8 cellular contexts compared by ENCODE assay signal in the genomic region with DNA sequence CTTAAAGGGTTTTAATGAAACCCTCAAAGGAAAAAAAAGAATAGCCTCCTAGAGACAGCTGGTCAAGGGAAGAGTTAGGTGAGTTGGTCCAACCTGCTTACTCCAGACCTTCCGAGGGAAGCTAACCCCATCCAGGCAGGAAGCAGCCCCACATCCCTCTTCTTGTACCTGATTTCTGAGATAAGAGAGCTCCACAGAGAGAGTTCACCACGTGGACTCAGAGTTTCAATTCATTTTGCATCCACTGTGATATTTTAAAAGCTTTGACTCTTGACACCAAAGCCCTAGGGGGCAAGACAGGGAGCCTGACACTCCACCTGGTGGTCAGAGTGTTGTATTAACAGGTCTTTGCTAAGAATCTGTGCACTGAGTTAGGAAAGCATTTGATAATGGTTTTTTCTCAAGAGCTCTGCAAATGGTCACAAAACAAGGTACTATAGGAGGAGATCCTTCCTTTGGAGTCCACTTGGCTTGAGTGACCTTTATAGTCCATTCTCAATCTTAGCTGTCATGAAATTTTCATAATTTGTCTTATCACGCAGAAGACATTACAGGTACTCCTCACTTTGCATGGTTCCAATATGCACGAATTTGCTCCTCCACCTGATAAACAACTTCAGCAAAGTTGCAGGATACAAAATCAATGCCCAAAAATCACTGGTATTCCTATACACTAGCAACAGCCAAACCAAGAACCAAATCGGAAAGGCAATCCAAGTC. TPM values are rescaled to one million over a fixed set of nuclear protein-coding genes. Genes with fewer than 3 reads are reported as not detected.
A peak's percentile ranks its signal among the peaks of the same experiment; 100 is the strongest.
DNase-seq lines count a peak whose midpoint lies in the region; ATAC-seq and TF ChIP-seq lines count a peak whose summit lies in the region.

No MANE protein-coding gene starts in this region.

- no peak overlapping the region for H2AK5ac ChIP-seq in mesendoderm (ENCODE audit: low read length)

- no peaks in the 10 kb centered on the region for H3K36me3 ChIP-seq in mesendoderm (ENCODE audit: control insufficient read depth, insufficient read depth, low read length)

- no peak overlapping the region for H2BK5ac ChIP-seq in mesendoderm (ENCODE audit: low read length)

- no peak overlapping the region for H3K23ac ChIP-seq in mesendoderm (ENCODE audit: low read length)

- peaks cover 10% of the 10 kb centered on the region for H3K4me1 Mint-ChIP-seq in chondrocyte (ENCODE audit: low read depth)
- peaks cover 66% of the 10 kb centered on the region for H3K4me1 Mint-ChIP-seq in stimulated activated memory B cell treated with anti-CD40 and anti-IgM and Interleukin-4, amounts not matched to agents 10 μg/mL and 1 μg/mL and 100 μg/mL, for 72 hours

- peaks cover 21% of the 10 kb centered on the region for H3K9me3 Mint-ChIP-seq in chondrocyte (ENCODE audit: low read depth)
- H3K9me3 Mint-ChIP-seq in stimulated activated memory B cell treated with anti-CD40 and anti-IgM and Interleukin-4, amounts not matched to agents 10 μg/mL and 1 μg/mL and 100 μg/mL, for 72 hours: peaks cover 3% of the 10 kb centered on the region

- H3K36me3 Mint-ChIP-seq in chondrocyte (ENCODE audit: low read depth): peaks cover 6% of the 10 kb centered on the region
- peaks cover 10% of the 10 kb centered on the region for H3K36me3 Mint-ChIP-seq in stimulated activated memory B cell treated with anti-CD40 and anti-IgM and Interleukin-4, amounts not matched to agents 10 μg/mL and 1 μg/mL and 100 μg/mL, for 72 hours

- no peak overlapping the region for H3K4me2 ChIP-seq in mesendoderm (ENCODE audit: low read length)

- no CpG with 5 or more reads among the region's 5 CpGs for WGBS in mesendoderm (ENCODE audit: extremely low coverage, insufficient coverage, low lambda C conversion rate)

- no peak overlapping the region for H3K4me3 ChIP-seq in mesendoderm (ENCODE audit: low read length)

- H3K4me1 ChIP-seq in mesendoderm (ENCODE audit: control insufficient read depth, low read depth, low read length): no peaks in the 10 kb centered on the region

- H3K27me3 Mint-ChIP-seq in chondrocyte (ENCODE audit: low read depth): no peaks in the 10 kb centered on the region
- no peaks in the 10 kb centered on the region for H3K27me3 Mint-ChIP-seq in stimulated activated memory B cell treated with anti-CD40 and anti-IgM and Interleukin-4, amounts not matched to agents 10 μg/mL and 1 μg/mL and 100 μg/mL, for 72 hours

- H3K27ac Mint-ChIP-seq in chondrocyte (ENCODE audit: unreplicated experiment): no peak overlapping the region
- peak overlapping the region; percentile 71 for H3K27ac Mint-ChIP-seq in stimulated activated memory B cell treated with anti-CD40 and anti-IgM and Interleukin-4, amounts not matched to agents 10 μg/mL and 1 μg/mL and 100 μg/mL, for 72 hours

- peak overlapping the region; percentile 37 for H3K4ac ChIP-seq in mesendoderm (ENCODE audit: low read depth, low read length)

- H2BK15ac ChIP-seq in mesendoderm (replicated peaks; ENCODE audit: low read depth): no peak overlapping the region

- H3K18ac ChIP-seq in mesendoderm (ENCODE audit: low read length): peak overlapping the region; percentile 39

- H3K27ac ChIP-seq in mesendoderm (ENCODE audit: low read depth, low read length): no peak overlapping the region

- H3K27me3 ChIP-seq in mesendoderm (ENCODE audit: insufficient read depth, low read length, poor library complexity): no peaks in the 10 kb centered on the region

- peak; percentile 84 for TF ChIP-seq CTCF in chondrocyte (IDR thresholded peaks at IDR 0.05)

- no peaks in the 10 kb centered on the region for H3K79me1 ChIP-seq in mesendoderm (ENCODE audit: low read length)

- H4K5ac ChIP-seq in mesendoderm (ENCODE audit: low read length): no peak overlapping the region

- no peak overlapping the region for H4K8ac ChIP-seq in mesendoderm (ENCODE audit: low read depth, low read length)

- H3K79me2 ChIP-seq in mesendoderm (ENCODE audit: control insufficient read depth, insufficient read depth, low read length): no peaks in the 10 kb centered on the region

- ATAC-seq in GM18508 (IDR thresholded peaks at IDR 0.05; ENCODE audit: insufficient read depth, unreplicated experiment): peak; percentile 75
- peak; percentile 66 for ATAC-seq in HG03025 (IDR thresholded peaks at IDR 0.05; ENCODE audit: low FRiP score, unreplicated experiment)
- ATAC-seq in stimulated activated memory B cell treated with anti-CD40 and anti-IgM and Interleukin-4, amounts not matched to agents 10 μg/mL and 1 μg/mL and 100 μg/mL, for 72 hours: peak; percentile 92

- no peak overlapping the region for H3K4me3 Mint-ChIP-seq in chondrocyte (ENCODE audit: unreplicated experiment)
- H3K4me3 Mint-ChIP-seq in stimulated activated memory B cell treated with anti-CD40 and anti-IgM and Interleukin-4, amounts not matched to agents 10 μg/mL and 1 μg/mL and 100 μg/mL, for 72 hours: peak overlapping the region; percentile 29

- no peak overlapping the region for H2BK120ac ChIP-seq in mesendoderm (ENCODE audit: low read depth, low read length)

- H3K56ac ChIP-seq in mesendoderm (ENCODE audit: low read length): no peak overlapping the region

- H3K9ac ChIP-seq in mesendoderm (ENCODE audit: low read length): no peak overlapping the region

- peak; percentile 48 for DNase-seq in AG08396 (ENCODE audit: low spot score)
- peak; percentile 24 for DNase-seq in NCI-H2107 (lab: John Stamatoyannopoulos, UW)
- DNase-seq in activated CD4-positive, CD25-positive, alpha-beta regulatory T cell treated with anti-CD3 and anti-CD28 coated beads, Interleukin-2, amount 50 U/mL, for 16 hours (ENCODE audit: low read depth, low spot score): peak; percentile 58
- DNase-seq in chondrocyte (ENCODE audit: low spot score): no peak
- DNase-seq in mesendoderm: peak; percentile 73

RNA-seq across cellular contexts. Expression of a gene that starts 56.1 kb away (rescaled TPM):
- 0.62 to 1.9 TPM (median 0.92 TPM) in 3 replicates for total RNA-seq in chondrocyte
- 2.4 TPM for polyA plus RNA-seq in mesendoderm (2013, experiment 1 of 2)
- polyA plus RNA-seq in mesendoderm (2013, experiment 2 of 2): 2.5 TPM
